Comparison of ENCODE assay signal across 17 cellular contexts in the genomic region with DNA sequence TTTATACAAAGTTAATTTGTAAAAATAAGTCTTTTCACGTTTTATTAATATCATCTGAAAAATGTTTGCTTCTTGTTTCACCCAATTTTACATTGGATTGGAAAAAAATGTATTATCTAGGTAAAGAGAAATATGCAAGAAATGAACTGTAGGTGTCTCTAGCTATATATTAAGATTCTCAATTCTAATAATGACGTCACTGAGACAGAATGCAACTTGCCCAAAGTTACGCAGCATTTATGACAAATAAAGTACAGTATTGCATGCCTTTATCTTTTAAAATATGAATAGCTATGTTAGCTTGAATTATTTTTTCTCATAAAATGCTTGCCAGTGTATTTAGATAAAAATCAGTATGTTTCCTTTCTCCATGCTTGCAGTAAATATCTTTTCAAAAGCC.
DNase-seq lines count a peak whose midpoint lies in the region; ATAC-seq, FAIRE-seq and TF ChIP-seq lines count a peak whose summit lies in the region.
"Had no signal": no experiment of that assay in that cellular context is flagged by ENCODE, and none has a peak within 500 bp of the region (broad histone marks: within the 10 kb centered on the region; RNA-seq: fewer than 3 reads in every experiment).

No MANE protein-coding gene starts in this region.

- no peak overlapping the region for H3K27ac ChIP-seq in C4-2B
- no peak overlapping the region for H3K27ac ChIP-seq in RWPE1
- no peak overlapping the region for H3K27ac ChIP-seq in uterus

- CTCF ChIA-PET in RWPE1 (lab: Yijun Ruan, JAX), result interaction anchor here (0.7 kb wide), 1 partner anchor 498 kb away, joined by 3 read pairs; no protein-coding TSS in a partner anchor

- ATAC-seq in HG02759 (IDR thresholded peaks at IDR 0.05; ENCODE audit: unreplicated experiment), result no peak

- FAIRE-seq in bronchial epithelial cell (lab: Jason Lieb, UNC), result no peak
- FAIRE-seq: D721Med, H1 had no signal

- H3K27me3 ChIP-seq in bronchial epithelial cell (ENCODE audit: control insufficient read depth, insufficient read depth, low read length), result no peaks in the 10 kb centered on the region
- no peaks in the 10 kb centered on the region for H3K27me3 ChIP-seq in uterus
- H3K27me3 ChIP-seq: BE2C had no signal

- DNase-seq in RWPE1 (ENCODE audit: low spot score) (peak; percentile 4), bronchial epithelial cell (ENCODE audit: low read depth) (peak; percentile 29), uterus (no peak), GOT3 (lab: John Stamatoyannopoulos, UW) (no peak)
- DNase-seq: ACHN; BE2C; C1 segment of cervical spinal cord; Caco-2; CD4-positive, alpha-beta T cell; GDM1; H9; KG1 had no signal

- H3K36me3 ChIP-seq in bronchial epithelial cell (ENCODE audit: control insufficient read depth, insufficient read depth, low read length), result no peaks in the 10 kb centered on the region
- no peaks in the 10 kb centered on the region for H3K36me3 ChIP-seq in uterus
- H3K36me3 ChIP-seq: BE2C had no signal

- TF ChIP-seq POLR2A in uterus (IDR thresholded peaks at IDR 0.05), result no peak

- H3K4me3 ChIP-seq in bronchial epithelial cell (ENCODE audit: low read depth, low read length) (no peak overlapping the region), uterus (no peak overlapping the region)

- POLR2A ChIA-PET in RWPE1 (lab: Yijun Ruan, JAX; ENCODE audit: low non-redundant PET), result no interaction called here

- H3K4me1 ChIP-seq in uterus, result no peaks in the 10 kb centered on the region
- H3K4me1 ChIP-seq: BE2C, Caco-2 had no signal

- intact Hi-C loops in uterus (cut with DNase I; ENCODE audit: low total_unique reads), result no loop called here

- H3K9me3 ChIP-seq in uterus, result no peaks in the 10 kb centered on the region
- H3K9me3 ChIP-seq: BE2C, Caco-2 had no signal

- TF ChIP-seq CTCF in C4-2B (conservative IDR thresholded peaks at IDR 0.05) (peak; percentile 29), LNCAP (IDR thresholded peaks at IDR 0.05) (peak; percentile 27; the same call in 1 of the 2 replicates), RWPE1 (conservative IDR thresholded peaks at IDR 0.05; ENCODE audit: low read depth) (no peak), bronchial epithelial cell (IDR thresholded peaks at IDR 0.05; ENCODE audit: insufficient read depth, low read length, severe bottlenecking) (no peak), uterus (IDR thresholded peaks at IDR 0.05) (no peak)

Comparison
In these comparisons a context has a peak if more than half of its experiments do, and no peak if none do; other contexts are left out.
1. CTCF ChIP-seq: peak in C4-2B (single experiment) and LNCAP (single experiment); none in RWPE1 (single experiment), bronchial epithelial cell (single experiment) and uterus (0 of 4).
2. DNase-seq: peak in RWPE1 (single experiment) and bronchial epithelial cell (single experiment); none in uterus (0 of 2) and GOT3 (single experiment).